19 cellular contexts compared by ENCODE assay signal in genomic region chr20:2394411-2395055, GRCh38. TPM values are rescaled to one million over a fixed set of nuclear protein-coding genes. Genes with fewer than 3 reads are reported as not detected.
A peak's percentile ranks its signal among the peaks of the same experiment; 100 is the strongest.
DNase-seq lines count a peak whose midpoint lies in the region; ATAC-seq and TF ChIP-seq lines count a peak whose summit lies in the region.
"Had no signal": no experiment of that assay in that cellular context is flagged by ENCODE, and none has a peak within 500 bp of the region (broad histone marks: within the 10 kb centered on the region; RNA-seq: fewer than 3 reads in every experiment).

No MANE protein-coding gene starts in this region.

- no peaks in the 10 kb centered on the region for H3K27me3 Mint-ChIP-seq in activated T-helper 17 cell treated with anti-CD3 and anti-CD28 coated beads, Interleukin-2, amount 50 U/mL, for 72 hours
- H3K27me3 Mint-ChIP-seq: CD4-positive, CD25-positive, alpha-beta regulatory T cell had no signal

- ATAC-seq in IMR-90 (ENCODE audit: low read depth), result no peak
- no peak for ATAC-seq in GM19467 (IDR thresholded peaks at IDR 0.05; ENCODE audit: unreplicated experiment)
- no peak for ATAC-seq in activated T-helper 17 cell treated with anti-CD3 and anti-CD28 coated beads, Interleukin-2, amount 50 U/mL, for 72 hours (replicated peaks)
- ATAC-seq: CD8-positive, alpha-beta T cell had no signal

- no peaks in the 10 kb centered on the region for H3K9me3 ChIP-seq in IMR-90 (ENCODE audit: control insufficient read depth, insufficient read depth, low read length)
- H3K9me3 ChIP-seq: Caco-2 had no signal

- H2BK120ac ChIP-seq in IMR-90 (ENCODE audit: low read depth, low read length), result no peak overlapping the region

- H2BK20ac ChIP-seq in IMR-90 (ENCODE audit: low read depth, low read length), result no peak overlapping the region

- H3K4me3 ChIP-seq in IMR-90 (ENCODE audit: insufficient read depth, low read depth, low read length) (no peak overlapping the region), epithelial cell of esophagus (ENCODE audit: low read length) (no peak overlapping the region)
- H3K4me3 ChIP-seq: GM23248 had no signal

- H3K18ac ChIP-seq in IMR-90 (ENCODE audit: low read depth, low read length), result no peak overlapping the region

- H3K27me3 ChIP-seq in IMR-90 (ENCODE audit: control insufficient read depth, insufficient read depth, low read length), result peaks cover 4% of the 10 kb centered on the region

- no peaks in the 10 kb centered on the region for H3K4me1 ChIP-seq in IMR-90 (ENCODE audit: control insufficient read depth, insufficient read depth, low read length)
- H3K4me1 ChIP-seq: Caco-2 had no signal

- no peak overlapping the region for H3K27ac ChIP-seq in IMR-90 (ENCODE audit: insufficient read depth, low read length)
- H3K27ac ChIP-seq: GM23248 had no signal

- POLR2A ChIA-PET in IMR-90 (lab: Charles Lee; ENCODE audit: unreplicated experiment), result no interaction called here

- BruUV-seq in IMR-90 (replicated peaks; lab: Mats Ljungman, UMichigan), result no TSS peak

- in situ Hi-C loops in IMR-90 (cut with MboI; ENCODE audit: low sequenced_read_pairs), result no loop called here

- no peak overlapping the region for H3K56ac ChIP-seq in IMR-90 (ENCODE audit: extremely low read depth, insufficient read depth, low read length)

- no peak for DNase-seq in IMR-90
- DNase-seq in epithelial cell of esophagus (ENCODE audit: low read depth), result peak; percentile 34
- DNase-seq in mesenteric fat pad (ENCODE audit: low spot score), result peak; percentile 78
- DNase-seq in activated CD4-positive, alpha-beta T cell treated with anti-CD3 and anti-CD28 coated beads for 48 hours, result no peak
- DNase-seq: C1 segment of cervical spinal cord; Caco-2; CD4-positive, CD25-positive, alpha-beta regulatory T cell; CD8-positive, alpha-beta T cell; DMS153; DND-41; GM23248; H7; HCEC 1CT had no signal

- peak overlapping the region; percentile 3 for H2AK9ac ChIP-seq in IMR-90 (replicated peaks; ENCODE audit: low read depth, low read length, poor library complexity)

- intact Hi-C loops in IMR-90 (cut with micrococcal nuclease), result no loop called here

- H3K36me3 Mint-ChIP-seq in activated T-helper 17 cell treated with anti-CD3 and anti-CD28 coated beads, Interleukin-2, amount 50 U/mL, for 72 hours (ENCODE audit: low read depth), result no peaks in the 10 kb centered on the region
- H3K36me3 Mint-ChIP-seq: CD4-positive, CD25-positive, alpha-beta regulatory T cell; CD8-positive, alpha-beta T cell had no signal

- no peak overlapping the region for H2AFZ ChIP-seq in IMR-90 (replicated peaks; ENCODE audit: low read length, poor library complexity)
- H2AFZ ChIP-seq: GM23248 had no signal

- no peaks in the 10 kb centered on the region for H3K36me3 ChIP-seq in IMR-90 (ENCODE audit: control insufficient read depth, insufficient read depth, low read length)

- no peak for TF ChIP-seq RAD21 in IMR-90 (IDR thresholded peaks at IDR 0.05; ENCODE audit: low read length)

- H3K23ac ChIP-seq in IMR-90 (ENCODE audit: low read depth, low read length), result no peak overlapping the region

- no peak overlapping the region for H3K4me2 ChIP-seq in IMR-90 (ENCODE audit: low read depth, low read length)

- H2AK5ac ChIP-seq in IMR-90 (ENCODE audit: low read depth, low read length), result no peak overlapping the region

- CTCF ChIA-PET in IMR-90 (lab: Yijun Ruan, JAX), result no interaction called here

- H3K27ac Mint-ChIP-seq in activated T-helper 17 cell treated with anti-CD3 and anti-CD28 coated beads, Interleukin-2, amount 50 U/mL, for 72 hours, result no peak overlapping the region
- H3K27ac Mint-ChIP-seq: CD8-positive, alpha-beta T cell had no signal

- no peak overlapping the region for H3K4me3 Mint-ChIP-seq in activated T-helper 17 cell treated with anti-CD3 and anti-CD28 coated beads, Interleukin-2, amount 50 U/mL, for 72 hours
- H3K4me3 Mint-ChIP-seq: CD4-positive, CD25-positive, alpha-beta regulatory T cell; CD8-positive, alpha-beta T cell had no signal

- H3K4me1 Mint-ChIP-seq in activated T-helper 17 cell treated with anti-CD3 and anti-CD28 coated beads, Interleukin-2, amount 50 U/mL, for 72 hours, result no peaks in the 10 kb centered on the region
- H3K4me1 Mint-ChIP-seq: CD4-positive, CD25-positive, alpha-beta regulatory T cell had no signal

- no peak overlapping the region for H2BK5ac ChIP-seq in IMR-90 (ENCODE audit: low read depth, low read length, poor library complexity, severe bottlenecking)

- H3K4ac ChIP-seq in IMR-90 (ENCODE audit: low read depth, low read length), result no peak overlapping the region

- dilution Hi-C loops in IMR-90 (cut with HindIII; ENCODE audit: low sequenced_read_pairs, unreplicated experiment), result no loop called here

- H4K20me1 ChIP-seq in IMR-90 (ENCODE audit: insufficient read depth, low read length), result no peaks in the 10 kb centered on the region

- H3K9ac ChIP-seq in IMR-90 (ENCODE audit: low read depth, low read length), result no peak overlapping the region
- H3K9ac ChIP-seq: GM23248 had no signal

- no peaks in the 10 kb centered on the region for H3K9me1 ChIP-seq in IMR-90 (ENCODE audit: insufficient read depth, low read length)

- no peaks in the 10 kb centered on the region for H3K79me1 ChIP-seq in IMR-90 (ENCODE audit: low read depth in 1 of 2, low read length in 2 of 2)

- H4K5ac ChIP-seq in IMR-90 (ENCODE audit: low read depth, low read length), result no peak overlapping the region

- no peaks in the 10 kb centered on the region for H3K9me3 Mint-ChIP-seq in activated T-helper 17 cell treated with anti-CD3 and anti-CD28 coated beads, Interleukin-2, amount 50 U/mL, for 72 hours

- no peak overlapping the region for H3K14ac ChIP-seq in IMR-90 (replicated peaks; ENCODE audit: low read depth, low read length)

- TF ChIP-seq CTCF in IMR-90 (conservative IDR thresholded peaks at IDR 0.05; ENCODE audit: low read depth, low read length) (no peak), epithelial cell of esophagus (IDR thresholded peaks at IDR 0.05; ENCODE audit: insufficient read depth, low read depth, low read length, missing control alignments) (no peak)

- 20% methylated on average over 2 of the region's 12 CpGs; no CpG with 5 or more reads in 1 of the 2 experiments for WGBS in IMR-90 (ENCODE audit: extremely low coverage in 2 of 2, insufficient read length in 1 of 2), 2 experiments

- no peak overlapping the region for H4K91ac ChIP-seq in IMR-90 (ENCODE audit: insufficient read depth, low read depth, low read length)

- H2BK15ac ChIP-seq in IMR-90 (ENCODE audit: low read depth, low read length), result no peak overlapping the region

- TF ChIP-seq POLR2A in IMR-90 (IDR thresholded peaks at IDR 0.05; ENCODE audit: low read depth, low read length), result no peak

- H4K8ac ChIP-seq in IMR-90 (ENCODE audit: low read depth in 2 of 2, low read length in 2 of 2), result no peak overlapping the region

TF ChIP-seq in IMR-90, 13 proteins besides CTCF, POLR2A, EP300 and RAD21:
- TF ChIP-seq RCOR1 (IDR thresholded peaks at IDR 0.05; ENCODE audit: insufficient replicate concordance, low read length) (no peak), BHLHE40 (IDR thresholded peaks at IDR 0.05; ENCODE audit: low read depth, low read length) (no peak), MAFK (IDR thresholded peaks at IDR 0.05; ENCODE audit: low read depth, low read length) (no peak), MAZ (IDR thresholded peaks at IDR 0.05; ENCODE audit: borderline replicate concordance, low read depth, low read length) (no peak), FOS (IDR thresholded peaks at IDR 0.05; ENCODE audit: low read depth, low read length) (no peak), MXI1 (IDR thresholded peaks at IDR 0.05; ENCODE audit: borderline replicate concordance, low read depth, low read length) (no peak), SMC3 (IDR thresholded peaks at IDR 0.05; ENCODE audit: low read depth, low read length) (no peak), CHD1 (IDR thresholded peaks at IDR 0.05; ENCODE audit: low read depth, low read length) (no peak), CEBPB (IDR thresholded peaks at IDR 0.05; ENCODE audit: low read depth, low read length) (no peak), RFX5 (IDR thresholded peaks at IDR 0.05; ENCODE audit: low read depth, low read length) (no peak), NFE2L2 (IDR thresholded peaks at IDR 0.05; ENCODE audit: low read depth, low read length) (no peak)
- TF ChIP-seq, protein P1, sequence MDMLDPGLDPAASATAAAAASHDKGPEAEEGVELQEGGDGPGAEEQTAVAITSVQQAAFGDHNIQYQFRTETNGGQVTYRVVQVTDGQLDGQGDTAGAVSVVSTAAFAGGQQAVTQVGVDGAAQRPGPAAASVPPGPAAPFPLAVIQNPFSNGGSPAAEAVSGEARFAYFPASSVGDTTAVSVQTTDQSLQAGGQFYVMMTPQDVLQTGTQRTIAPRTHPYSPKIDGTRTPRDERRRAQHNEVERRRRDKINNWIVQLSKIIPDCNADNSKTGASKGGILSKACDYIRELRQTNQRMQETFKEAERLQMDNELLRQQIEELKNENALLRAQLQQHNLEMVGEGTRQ (IDR thresholded peaks at IDR 0.05; ENCODE audit: low read depth, low read length), result no peak
- TF ChIP-seq, protein P2, sequence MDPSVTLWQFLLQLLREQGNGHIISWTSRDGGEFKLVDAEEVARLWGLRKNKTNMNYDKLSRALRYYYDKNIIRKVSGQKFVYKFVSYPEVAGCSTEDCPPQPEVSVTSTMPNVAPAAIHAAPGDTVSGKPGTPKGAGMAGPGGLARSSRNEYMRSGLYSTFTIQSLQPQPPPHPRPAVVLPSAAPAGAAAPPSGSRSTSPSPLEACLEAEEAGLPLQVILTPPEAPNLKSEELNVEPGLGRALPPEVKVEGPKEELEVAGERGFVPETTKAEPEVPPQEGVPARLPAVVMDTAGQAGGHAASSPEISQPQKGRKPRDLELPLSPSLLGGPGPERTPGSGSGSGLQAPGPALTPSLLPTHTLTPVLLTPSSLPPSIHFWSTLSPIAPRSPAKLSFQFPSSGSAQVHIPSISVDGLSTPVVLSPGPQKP (IDR thresholded peaks at IDR 0.05; ENCODE audit: borderline replicate concordance, low read depth, low read length), result no peak

RNA-seq across cellular contexts. Expression of gene TGM6, which starts 13.8 kb away (rescaled TPM):
- total RNA-seq in IMR-90 (2012; rRNA removed) (not detected in 2 replicates), mesenteric fat pad (not detected)
- not detected in 2 replicates for polyA plus RNA-seq in IMR-90 (2012; rRNA removed)
- not detected in 2 replicates for polyA plus RNA-seq in IMR-90 (2012; cell fraction: cytosol; rRNA removed)
- not detected in 2 replicates for polyA plus RNA-seq in IMR-90 (2012; cell fraction: nucleus; rRNA removed; ENCODE audit: low replicate concordance)
- not detected for total RNA-seq in activated T-helper 17 cell treated with anti-CD3 and anti-CD28 coated beads, Interleukin-2, amount 50 U/mL, for 72 hours
- total RNA-seq: A172; A673; Caco-2; CD4-positive, CD25-positive, alpha-beta regulatory T cell; CD8-positive, alpha-beta T cell; GM23248; H1; H7 had no signal
- polyA plus RNA-seq: BJ; CD4-positive, CD25-positive, alpha-beta regulatory T cell; GM23248 had no signal

Comparison
In these comparisons a context has a peak if more than half of its experiments do, and no peak if none do; other contexts are left out.
1. DNase-seq: peak in epithelial cell of esophagus (single experiment) and mesenteric fat pad (single experiment); none in IMR-90 (single experiment) and activated CD4-positive, alpha-beta T cell treated with anti-CD3 and anti-CD28 coated beads for 48 hours (single experiment).